9 cellular contexts compared by ENCODE assay signal in the genomic region with DNA sequence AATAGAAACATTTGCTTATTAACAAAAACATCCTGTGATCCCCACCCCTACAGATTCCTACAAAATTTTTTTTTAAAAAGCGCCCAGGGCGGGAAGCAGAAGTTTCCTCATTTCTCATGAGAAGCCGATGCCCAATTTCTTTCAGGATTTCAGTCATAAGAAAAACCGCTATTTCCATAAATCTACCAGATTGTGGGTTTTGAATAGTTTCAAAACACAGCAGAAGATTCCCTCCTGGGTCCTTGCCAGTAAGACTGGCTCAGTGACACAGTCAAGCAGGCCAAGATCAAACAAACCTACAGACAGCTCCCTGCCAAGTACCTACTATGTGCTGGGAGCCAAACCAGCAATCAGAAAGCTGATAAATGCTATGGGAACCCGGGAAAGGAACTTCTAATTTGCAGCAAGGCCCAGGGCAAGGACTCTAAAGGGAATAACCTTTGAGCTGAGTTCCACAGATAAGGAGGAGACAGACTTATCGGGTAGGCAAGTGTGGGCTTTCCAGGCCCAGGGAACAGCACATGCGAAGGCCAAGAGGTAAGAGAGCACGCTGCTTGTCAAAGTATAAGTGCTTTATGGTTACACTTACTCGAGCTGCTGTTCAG.
DNase-seq lines count a peak whose midpoint lies in the region; ATAC-seq and TF ChIP-seq lines count a peak whose summit lies in the region.
"Had no signal": no experiment of that assay in that cellular context is flagged by ENCODE, and none has a peak within 500 bp of the region (broad histone marks: within the 10 kb centered on the region; RNA-seq: fewer than 3 reads in every experiment).

No MANE protein-coding gene starts in this region.

- peaks cover 24% of the 10 kb centered on the region for H3K36me3 ChIP-seq in BLaER1
- no peaks in the 10 kb centered on the region; the same call in 1 of the 2 replicates for H3K36me3 ChIP-seq in iPS-20b (ENCODE audit: insufficient read depth, low read depth, low read length)
- no peaks in the 10 kb centered on the region for H3K36me3 ChIP-seq in brain microvascular endothelial cell (replicated peaks)

- peak; percentile 6 for DNase-seq in SK-MEL-5 (ENCODE audit: low read depth, low spot score)
- DNase-seq in brain microvascular endothelial cell, result no peak
- DNase-seq: DMS 273 treated with DMSO at 0.1 percent for 48 hours had no signal

- H4K20me1 ChIP-seq in BLaER1, result peaks cover 82% of the 10 kb centered on the region

- H3K9me3 ChIP-seq in BLaER1 (0 out of 2 replicates have a peak, but pooled peaks cover 4% of the 10 kb centered on the region), iPS-20b (ENCODE audit: insufficient read depth, low read depth, low read length) (no peaks in the 10 kb centered on the region)

- peak overlapping the region; percentile 87 for H3K4me2 ChIP-seq in BLaER1

- ATAC-seq in GM19372 (IDR thresholded peaks at IDR 0.05; ENCODE audit: low read depth, unreplicated experiment), result peak; percentile 4
- ATAC-seq in GM21619 (IDR thresholded peaks at IDR 0.05; ENCODE audit: unreplicated experiment), result no peak
- no peak for ATAC-seq in GM19395 (IDR thresholded peaks at IDR 0.05; ENCODE audit: unreplicated experiment)
- no peak for ATAC-seq in GM18511 (IDR thresholded peaks at IDR 0.05; ENCODE audit: unreplicated experiment)

- TF ChIP-seq CTCF in brain microvascular endothelial cell (IDR thresholded peaks at IDR 0.05; ENCODE audit: low read depth, low read length, missing control alignments), result no peak

- in situ Hi-C loops in SK-MEL-5 (cut with HindIII; ENCODE audit: low pct_unique_long_range_greater_than_20kb, low sequenced_read_pairs), result no loop called here
- in situ Hi-C loops in brain microvascular endothelial cell (cut with HindIII; ENCODE audit: low pct_ligation_motif_present, low sequenced_read_pairs), result no loop called here

- no peaks in the 10 kb centered on the region for H3K27me3 ChIP-seq in BLaER1
- no peaks in the 10 kb centered on the region for H3K27me3 ChIP-seq in iPS-20b (ENCODE audit: insufficient read depth, low read length)
- no peaks in the 10 kb centered on the region for H3K27me3 ChIP-seq in brain microvascular endothelial cell (replicated peaks)

- H3K4me1 ChIP-seq in BLaER1 (peaks cover 89% of the 10 kb centered on the region), iPS-20b (ENCODE audit: insufficient read depth, low read length) (peaks cover 13% of the 10 kb centered on the region; the same call in 1 of the 2 replicates)

- peak overlapping the region; percentile 48 for H3K27ac ChIP-seq in BLaER1
- peak overlapping the region; percentile 33 for H3K27ac ChIP-seq in iPS-20b (ENCODE audit: low read length)
- H3K27ac ChIP-seq in brain microvascular endothelial cell, result no peak overlapping the region

- H3K4me3 ChIP-seq in BLaER1 (no peak overlapping the region), iPS-20b (ENCODE audit: low read length) (no peak overlapping the region), brain microvascular endothelial cell (ENCODE audit: low read depth, low read length) (no peak overlapping the region)

- H3K9ac ChIP-seq in BLaER1, result peak overlapping the region; percentile 34
- peak overlapping the region; percentile 19; the same call in 1 of the 2 replicates for H3K9ac ChIP-seq in iPS-20b (ENCODE audit: low read depth, low read length)
